In genomic region chr5:757931-758697, GRCh38 we compare ENCODE assay signal across 1 cellular context.
TF ChIP-seq lines count a peak whose summit lies in the region.

No MANE protein-coding gene starts in this region.

TF ChIP-seq in H1, 55 proteins besides CTCF, POLR2A, EP300 and RAD21:
- TF ChIP-seq E2F6 (IDR thresholded peaks at IDR 0.05) (no peak), HDAC2 (IDR thresholded peaks at IDR 0.05; ENCODE audit: borderline replicate concordance in 1 of 2, low read depth in 2 of 2, low read length in 2 of 2) (no peak), MAFK (IDR thresholded peaks at IDR 0.05; ENCODE audit: low read depth, low read length) (no peak), CTBP2 (IDR thresholded peaks at IDR 0.05; ENCODE audit: borderline replicate concordance, insufficient read depth, insufficient read length, low read length) (no peak), SIN3A (conservative IDR thresholded peaks at IDR 0.05 in 1 of 2, IDR thresholded peaks at IDR 0.05 in 1 of 2; ENCODE audit: low read depth in 1 of 2, low read length in 2 of 2) (no peak), CBX5 (IDR thresholded peaks at IDR 0.05; ENCODE audit: low read depth, low read length) (no peak), CBX8 (IDR thresholded peaks at IDR 0.05; ENCODE audit: borderline replicate concordance, low read depth, low read length) (no peak), RXRA (IDR thresholded peaks at IDR 0.05; ENCODE audit: insufficient read depth, low read depth, low read length) (no peak), CEBPB (IDR thresholded peaks at IDR 0.05; ENCODE audit: low read depth, low read length) (no peak)
TF ChIP-seq in H1: peak in this region for 0.
